Comparison of ENCODE assay signal across 8 cellular contexts in the genomic region with DNA sequence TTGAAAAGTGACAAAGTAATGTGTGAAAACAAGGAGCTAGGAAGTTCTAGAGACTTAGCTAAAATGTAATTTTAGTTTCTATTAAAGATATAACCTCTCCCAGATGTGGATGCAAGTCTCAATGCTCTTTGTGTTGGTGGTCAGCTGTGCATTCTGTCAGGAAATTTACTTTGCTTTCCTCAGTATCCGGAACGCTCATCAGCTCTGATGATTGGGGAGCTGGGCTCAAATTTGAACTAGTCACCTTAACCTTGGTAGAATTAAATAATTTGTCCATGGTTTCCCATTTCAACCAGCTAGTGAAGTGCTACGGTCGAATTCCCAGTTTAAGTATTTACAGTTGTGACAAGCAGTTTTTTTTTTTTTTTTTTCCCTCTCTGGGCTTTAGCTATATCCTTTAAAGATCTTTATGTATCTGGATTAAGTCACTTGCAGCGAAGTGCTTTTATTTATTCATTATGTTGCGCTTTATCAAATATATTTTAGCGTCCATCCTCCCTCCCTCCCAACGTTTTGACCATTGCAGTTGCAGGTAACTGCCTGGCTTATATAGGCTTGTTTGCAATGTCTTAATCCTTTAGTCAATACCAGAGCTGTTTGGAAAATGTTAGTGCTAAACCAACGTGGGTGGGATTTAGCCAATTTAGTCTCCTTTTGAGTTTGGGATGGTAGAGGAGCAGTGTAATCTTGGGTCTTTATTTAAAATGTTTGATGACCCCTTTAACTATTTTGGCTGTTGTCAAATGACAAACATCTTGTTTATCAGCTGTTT. TPM values are rescaled to one million over a fixed set of nuclear protein-coding genes. Genes with fewer than 3 reads are reported as not detected.
DNase-seq lines count a peak whose midpoint lies in the region; ATAC-seq, FAIRE-seq and TF ChIP-seq lines count a peak whose summit lies in the region.

No MANE protein-coding gene starts in this region.

- H3K4me3 ChIP-seq in left ventricle myocardium inferior (peak overlapping the region; percentile 83), K562 (peak overlapping the region; percentile 95), mesodermal cell (ENCODE audit: extremely low read depth, insufficient read depth, low read length, poor library complexity, severe bottlenecking) (peak overlapping the region; percentile 72), vagina (peak overlapping the region; percentile 50 to 68)

- no peak for TF ChIP-seq CTCF in left ventricle myocardium inferior (IDR thresholded peaks at IDR 0.05; ENCODE audit: borderline replicate concordance)
- no peak for TF ChIP-seq CTCF in K562 (IDR thresholded peaks at IDR 0.05 in 2 of 3, conservative IDR thresholded peaks at IDR 0.05 in 1 of 3; ENCODE audit: insufficient read depth in 2 of 3, low read depth in 1 of 3, low read length in 3 of 3)
- TF ChIP-seq CTCF in vagina (IDR thresholded peaks at IDR 0.05), result no peak

- intact Hi-C loops in left ventricle myocardium inferior (cut with micrococcal nuclease), result no loop called here
- intact Hi-C loops in Right ventricle myocardium inferior (cut with DNase I), result loop anchor here (5.0 kb wide), 1 partner anchor 43 kb away; no protein-coding TSS in a partner anchor
- intact Hi-C loops in K562 (cut with micrococcal nuclease), result loop anchor here (5.0 kb wide), 1 partner anchor 83 kb away; no protein-coding TSS in a partner anchor
- intact Hi-C loops in vagina (cut with DNase I), result no loop called here

- H3K4me1 ChIP-seq in left ventricle myocardium inferior (peaks cover 42% of the 10 kb centered on the region), K562 (replicated peaks in 1 of 2; ENCODE audit: control insufficient read depth in 2 of 2, insufficient read depth in 2 of 2, low read length in 2 of 2) (peaks cover 0 to 23% of the 10 kb centered on the region in 2 experiments; a peak in 3 of 5 replicates), mesodermal cell (ENCODE audit: control insufficient read depth, insufficient read depth, low read length, poor library complexity, severe bottlenecking) (peaks cover 2% of the 10 kb centered on the region), vagina (peaks cover 26% of the 10 kb centered on the region)

- H3K27me3 ChIP-seq in left ventricle myocardium inferior (ENCODE audit: low read depth) (no peaks in the 10 kb centered on the region), K562 (ENCODE audit: control insufficient read depth in 2 of 2, insufficient read depth in 2 of 2, low read length in 2 of 2) (no peaks in the 10 kb centered on the region), vagina (no peaks in the 10 kb centered on the region)

- no peak for TF ChIP-seq RAD21 in K562 (CRISPR knock-in tag; conservative IDR thresholded peaks at IDR 0.05 in 1 of 2, IDR thresholded peaks at IDR 0.05 in 1 of 2)

- TF ChIP-seq POLR2A in K562 (conservative IDR thresholded peaks at IDR 0.05) (no peak), vagina (IDR thresholded peaks at IDR 0.05) (no peak)

- TSS peak; percentile 43 for BruUV-seq in K562 (replicated peaks; lab: Mats Ljungman, UMichigan)

- WGBS in K562 (ENCODE audit: insufficient coverage, low coverage, missing lambda C conversion rate), result under 1% methylated on average over 8 of the region's 9 CpGs
- no CpG with 5 or more reads among the region's 9 CpGs for WGBS in mesodermal cell (ENCODE audit: insufficient coverage in 2 of 2), 2 experiments

- TF ChIP-seq EP300 in K562 (IDR thresholded peaks at IDR 0.05; ENCODE audit: low read length), result no peak

- POLR2A ChIA-PET in K562 (lab: Yijun Ruan, JAX), result interaction anchor here (0.6 to 5.3 kb wide), 11 partner anchors 9 to 537 kb away, joined by 3 to 52 read pairs (median 4); no protein-coding TSS in a partner anchor

- no peaks in the 10 kb centered on the region for H3K9me1 ChIP-seq in K562 (ENCODE audit: control insufficient read depth, insufficient read depth, low read length)

- in situ Hi-C loops in K562 (cut with MboI), result no loop called here

- ATAC-seq in Right ventricle myocardium inferior (no peak), K562 (no peak), HG03354 (IDR thresholded peaks at IDR 0.05; ENCODE audit: poor library complexity, severe bottlenecking, unreplicated experiment) (no peak)

- H3K4me2 ChIP-seq in K562 (ENCODE audit: insufficient read depth, low read length), result peak overlapping the region; percentile 100

- CTCF ChIA-PET in K562 (lab: Yijun Ruan, JAX; ENCODE audit: low intra/inter-chr PET ratio), result no interaction called here

- H3K36me3 ChIP-seq in left ventricle myocardium inferior (peaks cover 11% of the 10 kb centered on the region), K562 (ENCODE audit: control insufficient read depth, insufficient read depth, low read length) (peaks cover 38% of the 10 kb centered on the region), mesodermal cell (ENCODE audit: control insufficient read depth, insufficient read depth, low read length) (peaks cover 12% of the 10 kb centered on the region), vagina (no peaks in the 10 kb centered on the region)

- H3K27ac ChIP-seq in left ventricle myocardium inferior (replicated peaks) (peak overlapping the region; percentile 94), K562 (ENCODE audit: extremely low read depth, low read depth, low read length) (peak overlapping the region; percentile 97; the same call in 2 of the 3 replicates), mesodermal cell (ENCODE audit: low read depth, low read length, severe bottlenecking) (no peak overlapping the region), vagina (peak overlapping the region; percentile 89)

- peak overlapping the region; percentile 98 to 99 for H3K9ac ChIP-seq in K562 (ENCODE audit: insufficient read depth in 1 of 2, low read depth in 2 of 2, low read length in 2 of 2)

- no peak for DNase-seq in left ventricle myocardium inferior
- DNase-seq in Right ventricle myocardium inferior (ENCODE audit: missing footprints), result no peak
- no peak for DNase-seq in K562 (ENCODE audit: extremely low read depth in 1 of 4, low spot score in 3 of 4)
- no peak for DNase-seq in vagina (ENCODE audit: extremely low spot score in 2 of 2)
- no peak for DNase-seq in NCI-H524 (lab: John Stamatoyannopoulos, UW)
- DNase-seq in middle frontal gyrus (ENCODE audit: extremely low spot score, low spot score), result no peak

- H2AFZ ChIP-seq in K562 (ENCODE audit: low read depth, low read length), result no peak overlapping the region

- peaks cover 77% of the 10 kb centered on the region for H3K79me2 ChIP-seq in K562 (ENCODE audit: control insufficient read depth, insufficient read depth, low read length)

- H3K9me3 ChIP-seq in left ventricle myocardium inferior (replicated peaks) (no peaks in the 10 kb centered on the region), K562 (replicated peaks; ENCODE audit: control insufficient read depth, insufficient read depth, low read depth, low read length) (peaks cover 2% of the 10 kb centered on the region; the same call in 1 of the 2 replicates), mesodermal cell (ENCODE audit: control insufficient read depth, low read length) (no peaks in the 10 kb centered on the region), vagina (no peaks in the 10 kb centered on the region)

- H4K20me1 ChIP-seq in K562 (replicated peaks; ENCODE audit: control insufficient read depth, insufficient read depth, low read length), result peaks cover 44% of the 10 kb centered on the region

- FAIRE-seq in K562 (lab: Jason Lieb, UNC), result no peak

RNA-seq across cellular contexts. Expression of a gene that starts 2.1 kb away (rescaled TPM):
- 83.8 TPM for total RNA-seq in left ventricle myocardium inferior
- 78.6 TPM for total RNA-seq in Right ventricle myocardium inferior
- 1,185 and 1,554 TPM in 2 replicates for total RNA-seq in K562 (2011; cell fraction: chromatin; rRNA removed; ENCODE audit: low replicate concordance)
- 474 and 611 TPM in 2 replicates for total RNA-seq in K562 (2011; cell fraction: nucleolus; rRNA removed)
- total RNA-seq in K562 (2011; cell fraction: nucleoplasm; rRNA removed), result 824 and 884 TPM in 2 replicates
- 70.4 and 71.3 TPM in 2 replicates for total RNA-seq in K562 (2014; rRNA removed)
- total RNA-seq in K562 (2014; rRNA removed; fragmentation: Illumina TruSeq; extraction: Trizol), result 117 and 133 TPM in 2 replicates
- 91.0 and 97.3 TPM in 2 replicates for total RNA-seq in K562 (2015; rRNA removed; fragmentation: Illumina TruSeq; extraction: Trizol)
- 141 and 153 TPM in 2 replicates for total RNA-seq in K562 (2021)
- 347 and 456 TPM in 2 replicates for polyA plus RNA-seq in K562 (2011; rRNA removed)
- 120 and 206 TPM in 2 replicates for polyA plus RNA-seq in K562 (2011; cell fraction: cytosol; rRNA removed)
- polyA plus RNA-seq in K562 (2011; cell fraction: nucleus; rRNA removed), result 2,701 and 3,076 TPM in 2 replicates
- polyA plus RNA-seq in K562 (2012), result 69.5 and 342 TPM in 2 replicates
- 109 and 121 TPM in 2 replicates for polyA plus RNA-seq in K562 (2014; fragmentation: Illumina TruSeq; extraction: Trizol)
- 10 to 100 TPM; 38.9 to 52.6 TPM for polyA plus RNA-seq in K562 (2014; fragmentation: Nextera tagmentation; extraction: Ambion mirVana)
- polyA plus RNA-seq in K562 (2014; rRNA removed), result 170 and 211 TPM in 2 replicates
- polyA minus RNA-seq in K562 (2011; rRNA and poly(A)+ RNA removed), result 304 and 422 TPM in 2 replicates
- 67.6 and 73.0 TPM in 2 replicates for polyA minus RNA-seq in K562 (2011; cell fraction: cytosol; rRNA and poly(A)+ RNA removed)
- polyA minus RNA-seq in K562 (2011; cell fraction: nucleus; rRNA and poly(A)+ RNA removed), result 450 and 778 TPM in 2 replicates
- polyA plus RNA-seq in mesodermal cell (2013, experiment 1 of 2), result 90.6 TPM
- 73.5 TPM for polyA plus RNA-seq in mesodermal cell (2013, experiment 2 of 2)
- total RNA-seq in vagina, result 173 TPM

RNA-seq across cellular contexts. Expression of a gene that starts 43.3 kb away (rescaled TPM):
- total RNA-seq in left ventricle myocardium inferior, result 1.4 TPM
- total RNA-seq in Right ventricle myocardium inferior, result 1.7 TPM
- 2.2 and 4.0 TPM in 2 replicates for total RNA-seq in K562 (2011; cell fraction: chromatin; rRNA removed; ENCODE audit: low replicate concordance)
- 0.67 and 1.8 TPM in 2 replicates for total RNA-seq in K562 (2011; cell fraction: nucleolus; rRNA removed)
- 1.1 and 1.8 TPM in 2 replicates for total RNA-seq in K562 (2011; cell fraction: nucleoplasm; rRNA removed)
- 0.45 and 0.86 TPM in 2 replicates for total RNA-seq in K562 (2014; rRNA removed)
- total RNA-seq in K562 (2014; rRNA removed; fragmentation: Illumina TruSeq; extraction: Trizol), result 0.77 and 0.87 TPM in 2 replicates
- 1.2 and 1.4 TPM in 2 replicates for total RNA-seq in K562 (2015; rRNA removed; fragmentation: Illumina TruSeq; extraction: Trizol)
- 0.47 and 0.58 TPM in 2 replicates for total RNA-seq in K562 (2021)
- 0.85 and 1.3 TPM in 2 replicates for polyA plus RNA-seq in K562 (2011; rRNA removed)
- 0.15 and 0.66 TPM in 2 replicates for polyA plus RNA-seq in K562 (2011; cell fraction: cytosol; rRNA removed)
- polyA plus RNA-seq in K562 (2011; cell fraction: nucleus; rRNA removed), result 2.3 and 6.8 TPM in 2 replicates
- polyA plus RNA-seq in K562 (2012), result 0.49 and 2.3 TPM in 2 replicates
- polyA plus RNA-seq in K562 (2014; fragmentation: Illumina TruSeq; extraction: Trizol), result 0.42 and 1.1 TPM in 2 replicates
- under 1 TPM; 0.27 to 0.64 TPM for polyA plus RNA-seq in K562 (2014; fragmentation: Nextera tagmentation; extraction: Ambion mirVana)
- 1.3 and 1.5 TPM in 2 replicates for polyA plus RNA-seq in K562 (2014; rRNA removed)
- 0.56 and 1.6 TPM in 2 replicates for polyA minus RNA-seq in K562 (2011; rRNA and poly(A)+ RNA removed)
- not detected in 2 replicates for polyA minus RNA-seq in K562 (2011; cell fraction: cytosol; rRNA and poly(A)+ RNA removed)
- polyA minus RNA-seq in K562 (2011; cell fraction: nucleus; rRNA and poly(A)+ RNA removed), result 0.67 and 2.2 TPM in 2 replicates
- 2.3 TPM for polyA plus RNA-seq in mesodermal cell (2013, experiment 1 of 2)
- polyA plus RNA-seq in mesodermal cell (2013, experiment 2 of 2), result 1.1 TPM
- 9.1 TPM for total RNA-seq in vagina

Comparison
In these comparisons a context has a peak if more than half of its experiments do, and no peak if none do; other contexts are left out.
1. intact Hi-C loops: an anchor here in Right ventricle myocardium inferior (5.0 kb wide) and K562 (5.0 kb wide); none called in left ventricle myocardium inferior and vagina.